In genomic region chr19:4732680-4733114, GRCh38 we compare ENCODE assay signal across 8 cellular contexts.
DNase-seq lines count a peak whose midpoint lies in the region; FAIRE-seq and TF ChIP-seq lines count a peak whose summit lies in the region.

No MANE protein-coding gene starts in this region.

- peak; percentile 92 for FAIRE-seq in GM19239 (lab: Jason Lieb, UNC)

- no peaks in the 10 kb centered on the region for H3K9me3 ChIP-seq in WERI-Rb-1 (ENCODE audit: severe bottlenecking)

- H3K36me3 ChIP-seq in WERI-Rb-1: no peaks in the 10 kb centered on the region

- no peak overlapping the region for H3K4me3 ChIP-seq in WERI-Rb-1 (ENCODE audit: low read depth, low read length)

- no peak overlapping the region for H3K27ac ChIP-seq in WERI-Rb-1

- peak; percentile 83 for TF ChIP-seq CTCF in WERI-Rb-1 (IDR thresholded peaks at IDR 0.05; ENCODE audit: low read depth, low read length)

- in situ Hi-C loops in ACHN (cut with HindIII; ENCODE audit: low pct_ligation_motif_present, low pct_unique_long_range_greater_than_20kb, low sequenced_read_pairs): no loop called here

- DNase-seq in ACHN: peak; percentile 56
- DNase-seq in GM19239 (ENCODE audit: insufficient read length, low spot score): peak; percentile 73
- peak; percentile 72 for DNase-seq in NCI-H2227 (lab: John Stamatoyannopoulos, UW; ENCODE audit: unreplicated experiment)
- DNase-seq in WERI-Rb-1: peak; percentile 74
- DNase-seq in cerebellar cortex (ENCODE audit: low spot score): peak; percentile 85
- peak; percentile 87 for DNase-seq in left kidney (ENCODE audit: low read depth, low spot score)
- peak; percentile 22 to 51 (median 31) for DNase-seq in stimulated activated CD4-positive, alpha-beta T cell treated with anti-CD3 and anti-CD28 coated beads, TNF-alpha, amount 100 ng/mL, for 24 hours (ENCODE audit: low read depth in 3 of 3)
- DNase-seq in GF-D8 (lab: John Stamatoyannopoulos, UW): no peak

- no peaks in the 10 kb centered on the region for H3K27me3 ChIP-seq in WERI-Rb-1 (ENCODE audit: insufficient read depth, low read depth, severe bottlenecking)
